Comparison of ENCODE assay signal across 17 cellular contexts in genomic region chr7:96486681-96487080, GRCh38.
"Had no signal": no experiment of that assay in that cellular context is flagged by ENCODE, and none has a peak within 500 bp of the region (broad histone marks: within the 10 kb centered on the region; RNA-seq: fewer than 3 reads in every experiment).

No MANE protein-coding gene starts in this region.

- H3K4me1 Mint-ChIP-seq: nephron progenitor cell had no signal

- H3K27ac ChIP-seq: heart left ventricle, right atrium auricular region, sigmoid colon, stomach, upper lobe of left lung, uterus had no signal

- H3K4me3 Mint-ChIP-seq: dendritic cell treated with granulocyte-macrophage colony-stimulating factor and Interleukin-4, amounts not matched to agents 40 ng/mL and 50 ng/mL, for 4 days; effector memory CD8-positive, alpha-beta T cell; naive thymus-derived CD4-positive, alpha-beta T cell; nephron progenitor cell had no signal

- H3K36me3 ChIP-seq: heart left ventricle, right atrium auricular region, sigmoid colon, stomach, upper lobe of left lung, uterus had no signal

- H3K9me3 Mint-ChIP-seq: dendritic cell treated with granulocyte-macrophage colony-stimulating factor and Interleukin-4, amounts not matched to agents 40 ng/mL and 50 ng/mL, for 4 days; effector memory CD8-positive, alpha-beta T cell; nephron progenitor cell had no signal

- H3K27me3 Mint-ChIP-seq: dendritic cell treated with granulocyte-macrophage colony-stimulating factor and Interleukin-4, amounts not matched to agents 40 ng/mL and 50 ng/mL, for 4 days; effector memory CD8-positive, alpha-beta T cell had no signal

- H3K4me3 ChIP-seq: heart left ventricle, right atrium auricular region, sigmoid colon, skin epidermis, stomach, upper lobe of left lung, uterus had no signal

- H3K27ac Mint-ChIP-seq: dendritic cell treated with granulocyte-macrophage colony-stimulating factor and Interleukin-4, amounts not matched to agents 40 ng/mL and 50 ng/mL, for 4 days; effector memory CD8-positive, alpha-beta T cell; nephron progenitor cell had no signal

- H3K9me3 ChIP-seq: heart left ventricle, right atrium auricular region, sigmoid colon, stomach, upper lobe of left lung, uterus had no signal

- H3K27me3 ChIP-seq: heart left ventricle, right atrium auricular region, sigmoid colon, stomach, upper lobe of left lung, uterus had no signal

- H3K4me1 ChIP-seq: heart left ventricle, right atrium auricular region, sigmoid colon, stomach, upper lobe of left lung, uterus had no signal

- DNase-seq: effector memory CD8-positive, alpha-beta T cell; heart left ventricle; hippocampal formation; mammary epithelial cell; naive thymus-derived CD4-positive, alpha-beta T cell; nephron progenitor cell; posterior cingulate gyrus; sigmoid colon; stimulated activated CD4-positive, alpha-beta T cell treated with anti-CD3 and anti-CD28 coated beads, Interleukin-12 subunit alpha, Interleukin-12 subunit beta, amount 100 ng/mL, for 4 hours; stimulated activated naive CD4-positive, alpha-beta T cell; stomach; substantia nigra; upper lobe of left lung; uterus had no signal

- H3K36me3 Mint-ChIP-seq: naive thymus-derived CD4-positive, alpha-beta T cell had no signal
